8 cellular contexts compared by ENCODE assay signal in genomic region chr18:63318882-63319382, GRCh38. TPM values are rescaled to one million over a fixed set of nuclear protein-coding genes. Genes with fewer than 3 reads are reported as not detected.
A peak's percentile ranks its signal among the peaks of the same experiment; 100 is the strongest.
DNase-seq lines count a peak whose midpoint lies in the region; ATAC-seq and TF ChIP-seq lines count a peak whose summit lies in the region.

No MANE protein-coding gene starts in this region.

- H3K27ac ChIP-seq in DOHH2 (ENCODE audit: low read depth, low read length) (peak overlapping the region; percentile 82), ovary (peak overlapping the region in 1 of 2 donors; percentile 79)

- H3K9me3 Mint-ChIP-seq in endothelial cell (ENCODE audit: unreplicated experiment) = no peaks in the 10 kb centered on the region

- no peak for TF ChIP-seq EP300 in ovary (IDR thresholded peaks at IDR 0.05)

- DNase-seq in NCI-H69 (lab: John Stamatoyannopoulos, UW) (peak; percentile 56), endothelial cell (ENCODE audit: low spot score) (no peak), ovary (no peak), GM20000 (ENCODE audit: low spot score) (no peak), AML-193 (lab: John Stamatoyannopoulos, UW) (no peak), Ammon's horn (ENCODE audit: low spot score) (no peak)

- H3K27me3 ChIP-seq in DOHH2 (ENCODE audit: control insufficient read depth, low read length) = peaks cover 25% of the 10 kb centered on the region
- H3K27me3 ChIP-seq in ovary = no peaks in the 10 kb centered on the region

- no peaks in the 10 kb centered on the region for H3K9me2 ChIP-seq in DOHH2 (replicated peaks; ENCODE audit: control insufficient read depth, low read length)

- H3K4me1 ChIP-seq in DOHH2 (ENCODE audit: control insufficient read depth, low read length) (peaks cover 36% of the 10 kb centered on the region), ovary (ENCODE audit: insufficient read depth) (peaks cover 4% of the 10 kb centered on the region)

- H3K27me3 Mint-ChIP-seq in endothelial cell (ENCODE audit: unreplicated experiment) = peaks cover 17% of the 10 kb centered on the region

- peak overlapping the region; percentile 86 for H3K27ac Mint-ChIP-seq in endothelial cell (ENCODE audit: unreplicated experiment)

- H3K36me3 ChIP-seq in DOHH2 (ENCODE audit: control insufficient read depth, low read length) (peaks cover 57% of the 10 kb centered on the region), ovary (no peaks in the 10 kb centered on the region)

- H3K9me3 ChIP-seq in DOHH2 (ENCODE audit: control insufficient read depth, insufficient read depth, low read length) = no peaks in the 10 kb centered on the region
- H3K9me3 ChIP-seq in ovary = no peaks in the 10 kb centered on the region

- intact Hi-C loops in ovary (cut with DNase I) = loop anchor here (5.0 to 10.0 kb wide), 5 partner anchors 37 to 187 kb away; no protein-coding TSS in a partner anchor

- ATAC-seq in HG02571 (IDR thresholded peaks at IDR 0.05; ENCODE audit: unreplicated experiment) = no peak

- peaks cover 20% of the 10 kb centered on the region for H3F3A ChIP-seq in DOHH2 (ENCODE audit: control insufficient read depth, insufficient read depth)

- H3K4me3 Mint-ChIP-seq in endothelial cell (ENCODE audit: unreplicated experiment) = peak overlapping the region; percentile 97

- peaks cover 12% of the 10 kb centered on the region for H3K36me3 Mint-ChIP-seq in endothelial cell (ENCODE audit: low read depth, unreplicated experiment)

- H3K79me2 ChIP-seq in DOHH2 (ENCODE audit: control insufficient read depth, low read length) = peaks cover 66% of the 10 kb centered on the region

- 0 to 1% (median 1%) methylated on average over 9 of the region's 9 CpGs for WGBS in ovary, 3 donors

- TF ChIP-seq CTCF in DOHH2 (IDR thresholded peaks at IDR 0.05; ENCODE audit: low read depth, low read length, poor library complexity, severe bottlenecking) (no peak), endothelial cell (IDR thresholded peaks at IDR 0.05; ENCODE audit: unreplicated experiment) (no peak), ovary (IDR thresholded peaks at IDR 0.05) (no peak), GM20000 (IDR thresholded peaks at IDR 0.05; ENCODE audit: extremely low read depth, missing control alignments) (no peak)

- H3K4me2 ChIP-seq in DOHH2 (ENCODE audit: low read length) = peak overlapping the region; percentile 62

- H3K4me3 ChIP-seq in DOHH2 (ENCODE audit: low read length) (peak overlapping the region; percentile 74), ovary (peak overlapping the region; percentile 73)

- peaks cover 26% of the 10 kb centered on the region; the same call in 1 of the 2 replicates for H4K20me1 ChIP-seq in DOHH2 (ENCODE audit: control insufficient read depth, insufficient read depth, low read depth, low read length)

- H3K4me1 Mint-ChIP-seq in endothelial cell (ENCODE audit: unreplicated experiment) = peaks cover 34% of the 10 kb centered on the region

- TF ChIP-seq POLR2A in ovary (IDR thresholded peaks at IDR 0.05) = no peak

RNA-seq across cellular contexts. Expression of gene BCL2, which starts 0.6 kb away (rescaled TPM):
- total RNA-seq in endothelial cell (ENCODE audit: unreplicated experiment) (9.2 TPM), ovary (10 to 100 TPM; 32.6 to 43.9 (median 36.8) TPM)
- 10 to 100 TPM; 13.7 to 24.0 TPM for polyA plus RNA-seq in ovary

RNA-seq across cellular contexts. Expression of gene KDSR, which starts 48.1 kb away (rescaled TPM):
- total RNA-seq in endothelial cell (ENCODE audit: unreplicated experiment) = 23.9 TPM
- total RNA-seq in ovary = 10 to 100 TPM; 25.8 to 70.1 (median 62.6) TPM
- 10 to 100 TPM; 27.8 to 52.3 TPM for polyA plus RNA-seq in ovary
